ENCODE assay signal across 22 cellular contexts in genomic region chr7:26759108-26759507, GRCh38.
"Had no signal": no experiment of that assay in that cellular context is flagged by ENCODE, and none has a peak within 500 bp of the region (broad histone marks: within the 10 kb centered on the region; RNA-seq: fewer than 3 reads in every experiment).

No MANE protein-coding gene starts in this region.

- H3K36me3 ChIP-seq: gastroesophageal sphincter, heart left ventricle, neutrophil, prostate gland, sigmoid colon, stomach, thyroid gland, vagina had no signal

- H3K27me3 ChIP-seq: foreskin keratinocyte, gastroesophageal sphincter, heart left ventricle, hepatocyte, neutrophil, sigmoid colon, stomach, thyroid gland, vagina had no signal

- ATAC-seq: effector memory CD8-positive, alpha-beta T cell; foreskin keratinocyte; gastroesophageal sphincter; heart left ventricle; left lobe of liver; natural killer cell; right cardiac atrium; stimulated activated effector memory CD8-positive, alpha-beta T cell treated with anti-CD3 and anti-CD28 coated beads, Interleukin-12 subunit alpha, Interleukin-12 subunit beta, amount 100 ng/mL, for 72 hours had no signal

- H3K4me3 ChIP-seq: gastroesophageal sphincter, heart left ventricle, hepatocyte, lung, prostate gland, sigmoid colon, stomach, thyroid gland, vagina had no signal

- DNase-seq: cortex of kidney; effector memory CD8-positive, alpha-beta T cell; foreskin keratinocyte; heart left ventricle; kidney; natural killer cell; right cardiac atrium; sigmoid colon; stimulated activated CD4-positive, alpha-beta T cell treated with anti-CD3 and anti-CD28 coated beads, Interleukin-2, amount 100 ng/mL, for 24 hours; stimulated activated CD4-positive, alpha-beta T cell treated with anti-CD3 and anti-CD28 coated beads, Interleukin-4, amount 100 ng/mL, for 24 hours; stimulated activated naive CD4-positive, alpha-beta T cell treated with Interleukin-2 at 50 U/mL for 16 hours; stomach; thyroid gland; trophoblast cell had no signal

- H3K27ac ChIP-seq: foreskin keratinocyte, gastroesophageal sphincter, heart left ventricle, hepatocyte, prostate gland, sigmoid colon, stomach, thyroid gland, vagina had no signal

- H3K9me3 ChIP-seq: gastroesophageal sphincter, neutrophil, prostate gland, sigmoid colon, thyroid gland, vagina had no signal
